8 cellular contexts compared by ENCODE assay signal in the genomic region with DNA sequence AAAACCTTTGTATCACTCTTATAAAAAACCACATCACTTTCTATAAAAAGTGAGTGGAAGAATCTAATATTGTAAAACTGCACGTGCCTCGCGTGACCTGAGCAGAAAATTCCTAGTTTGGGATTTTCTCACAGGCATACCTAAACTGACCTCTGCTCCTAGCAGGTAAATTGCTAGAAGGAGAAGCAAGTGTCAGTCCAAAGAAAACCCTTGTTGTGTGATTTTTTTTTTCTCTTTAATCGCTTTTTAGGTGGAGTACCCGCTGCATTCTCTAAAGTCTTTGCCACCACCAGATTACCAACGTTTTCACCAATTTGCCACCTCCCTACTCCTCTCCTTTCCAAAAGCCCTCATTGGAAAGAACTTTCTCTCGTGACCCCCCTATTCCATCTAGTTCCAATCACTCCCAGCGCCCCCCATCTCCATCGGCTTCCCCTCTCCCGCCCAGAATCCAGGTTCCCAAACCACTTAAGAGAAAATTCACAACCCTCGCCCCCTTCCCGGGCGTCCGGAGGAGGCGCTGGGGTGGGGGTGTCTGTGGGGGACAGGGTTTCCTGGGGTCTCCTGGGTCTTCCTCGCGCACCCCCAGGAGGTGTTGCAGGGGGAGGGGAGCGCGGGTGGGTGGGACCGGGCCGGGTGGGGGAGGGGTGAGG. TPM values are rescaled to one million over a fixed set of nuclear protein-coding genes. Genes with fewer than 3 reads are reported as not detected.
DNase-seq lines count a peak whose midpoint lies in the region; ATAC-seq and TF ChIP-seq lines count a peak whose summit lies in the region.

No MANE protein-coding gene starts in this region.

- ATAC-seq in natural killer cell treated with Interleukin-12 subunit alpha and Interleukin-12 subunit beta and Interleukin-15 and Interleukin-18, amount 100 ng/mL, for 72 hours = no peak
- ATAC-seq in GM21360 (IDR thresholded peaks at IDR 0.05; ENCODE audit: unreplicated experiment) (no peak), GM19463 (IDR thresholded peaks at IDR 0.05; ENCODE audit: unreplicated experiment) (no peak), GM21786 (IDR thresholded peaks at IDR 0.05; ENCODE audit: unreplicated experiment) (no peak)

- peak overlapping the region; percentile 59 to 98 (median 96); a peak in 21 of 22 replicates for H3K27ac ChIP-seq in BLaER1 treated with 17β-estradiol and CSF1 and Interleukin-3, amounts not matched to agents 10 nM and 100 nM
- no peak overlapping the region for H3K27ac ChIP-seq in KMS-11
- no peak overlapping the region for H3K27ac ChIP-seq in colonic mucosa

- peaks cover 8 to 24% (median 11%) of the 10 kb centered on the region in 11 experiments; a peak in 12 of 22 replicates for H3K36me3 ChIP-seq in BLaER1 treated with 17β-estradiol and CSF1 and Interleukin-3, amounts not matched to agents 10 nM and 100 nM
- no peaks in the 10 kb centered on the region for H3K36me3 ChIP-seq in KMS-11 (ENCODE audit: insufficient read depth)
- no peaks in the 10 kb centered on the region for H3K36me3 ChIP-seq in colonic mucosa

- H3K27me3 Mint-ChIP-seq in natural killer cell treated with Interleukin-12 subunit alpha and Interleukin-12 subunit beta and Interleukin-15 and Interleukin-18, amount 100 ng/mL, for 72 hours = no peaks in the 10 kb centered on the region

- peaks cover 6% of the 10 kb centered on the region for H3K36me3 Mint-ChIP-seq in natural killer cell treated with Interleukin-12 subunit alpha and Interleukin-12 subunit beta and Interleukin-15 and Interleukin-18, amount 100 ng/mL, for 72 hours

- H3K9me3 ChIP-seq in BLaER1 treated with 17β-estradiol and CSF1 and Interleukin-3, amounts not matched to agents 10 nM and 100 nM (replicated peaks in 1 of 11) = no peaks in the 10 kb centered on the region
- H3K9me3 ChIP-seq in colonic mucosa = no peaks in the 10 kb centered on the region

- peak overlapping the region; percentile 93 to 99 (median 97); a peak in 20 of 22 replicates for H3K9ac ChIP-seq in BLaER1 treated with 17β-estradiol and CSF1 and Interleukin-3, amounts not matched to agents 10 nM and 100 nM
- H3K9ac ChIP-seq in KMS-11 (peak overlapping the region; percentile 84; the same call in 1 of the 2 replicates), colonic mucosa (ENCODE audit: low read depth in 2 of 2, low read length in 2 of 2) (peak overlapping the region; percentile 70 to 74)

- peak overlapping the region; percentile 38 to 87 (median 68) for H3K4me2 ChIP-seq in BLaER1 treated with 17β-estradiol and CSF1 and Interleukin-3, amounts not matched to agents 10 nM and 100 nM
- peak overlapping the region; percentile 48; the same call in 1 of the 2 replicates for H3K4me2 ChIP-seq in KMS-11

- H2AFZ ChIP-seq in KMS-11 (ENCODE audit: low read depth) = peak overlapping the region; percentile 79

- peaks cover 27 to 36% (median 34%) of the 10 kb centered on the region in 10 experiments for H3K4me1 ChIP-seq in BLaER1 treated with 17β-estradiol and CSF1 and Interleukin-3, amounts not matched to agents 10 nM and 100 nM
- H3K4me1 ChIP-seq in KMS-11 (ENCODE audit: low read depth, poor library complexity, severe bottlenecking) = peaks cover 30% of the 10 kb centered on the region
- H3K4me1 ChIP-seq in colonic mucosa = peaks cover 5% of the 10 kb centered on the region

- no peaks in the 10 kb centered on the region for H3K27me3 ChIP-seq in BLaER1 treated with 17β-estradiol and CSF1 and Interleukin-3, amounts not matched to agents 10 nM and 100 nM
- H3K27me3 ChIP-seq in KMS-11 (ENCODE audit: insufficient read depth, low read depth) = no peaks in the 10 kb centered on the region
- no peaks in the 10 kb centered on the region for H3K27me3 ChIP-seq in colonic mucosa

- peak overlapping the region; percentile 78 to 89 (median 82) for H3K4me3 ChIP-seq in BLaER1 treated with 17β-estradiol and CSF1 and Interleukin-3, amounts not matched to agents 10 nM and 100 nM
- H3K4me3 ChIP-seq in KMS-11 (IDR thresholded peaks at IDR 0.05; ENCODE audit: insufficient read depth, low read depth, low read length) (peak overlapping the region; percentile 15), colonic mucosa (peak overlapping the region; percentile 87)

- intact Hi-C loops in colonic mucosa (cut with DNase I) = no loop called here

- peaks cover 34 to 38% of the 10 kb centered on the region in 2 donors for H3K4me1 Mint-ChIP-seq in natural killer cell treated with Interleukin-12 subunit alpha and Interleukin-12 subunit beta and Interleukin-15 and Interleukin-18, amount 100 ng/mL, for 72 hours (ENCODE audit: low read depth in 2 of 2)

- peaks cover 37% of the 10 kb centered on the region; the same call in 1 of the 2 replicates for H3K79me2 ChIP-seq in KMS-11 (ENCODE audit: insufficient read depth, low read depth)

- H3K4me3 Mint-ChIP-seq in natural killer cell treated with Interleukin-12 subunit alpha and Interleukin-12 subunit beta and Interleukin-15 and Interleukin-18, amount 100 ng/mL, for 72 hours = peak overlapping the region; percentile 88

- no peak for TF ChIP-seq CTCF in KMS-11 (conservative IDR thresholded peaks at IDR 0.05; ENCODE audit: low read depth, low read length)
- TF ChIP-seq CTCF in colonic mucosa (IDR thresholded peaks at IDR 0.05) = no peak

- peak overlapping the region; percentile 72 to 94 for H3K27ac Mint-ChIP-seq in natural killer cell treated with Interleukin-12 subunit alpha and Interleukin-12 subunit beta and Interleukin-15 and Interleukin-18, amount 100 ng/mL, for 72 hours

- no peaks in the 10 kb centered on the region for H3K9me3 Mint-ChIP-seq in natural killer cell treated with Interleukin-12 subunit alpha and Interleukin-12 subunit beta and Interleukin-15 and Interleukin-18, amount 100 ng/mL, for 72 hours

- DNase-seq in colonic mucosa = no peak
- DNase-seq in natural killer cell treated with Interleukin-12 subunit alpha and Interleukin-12 subunit beta and Interleukin-15 and Interleukin-18, amount 100 ng/mL, for 72 hours (ENCODE audit: low spot score) = no peak
- no peak for DNase-seq in OCI-M2 (lab: John Stamatoyannopoulos, UW; ENCODE audit: unreplicated experiment)

- peaks cover 31 to 37% (median 34%) of the 10 kb centered on the region in 11 experiments for H4K20me1 ChIP-seq in BLaER1 treated with 17β-estradiol and CSF1 and Interleukin-3, amounts not matched to agents 10 nM and 100 nM
- H4K20me1 ChIP-seq in KMS-11 (ENCODE audit: insufficient read depth) = no peaks in the 10 kb centered on the region

RNA-seq across cellular contexts. Expression of gene UBE2E1, which starts 0.4 kb away (rescaled TPM):
- total RNA-seq in colonic mucosa = 10 to 100 TPM; 68.6 to 81.7 TPM
- 10 to 100 TPM; 56.5 to 68.5 TPM for total RNA-seq in natural killer cell treated with Interleukin-12 subunit alpha and Interleukin-12 subunit beta and Interleukin-15 and Interleukin-18, amount 100 ng/mL, for 72 hours

Comparison
In these comparisons a context has a peak if more than half of its experiments do, and no peak if none do; other contexts are left out.
1. H3K27ac ChIP-seq: peak in BLaER1 treated with 17β-estradiol and CSF1 and Interleukin-3, amounts not matched to agents 10 nM and 100 nM (11 of 11); none in KMS-11 (single experiment) and colonic mucosa (single experiment).
2. H3K4me3 ChIP-seq: peak in every context shown above with its lines; median percentile 87 in colonic mucosa; 82 in BLaER1 treated with 17β-estradiol and CSF1 and Interleukin-3, amounts not matched to agents 10 nM and 100 nM; 15 in KMS-11.
3. Peak in every context shown above with its lines, with median percentiles within 50 percentile points of each other: H3K9ac ChIP-seq.